Comparison of ENCODE assay signal across 1 cellular context in the genomic region with DNA sequence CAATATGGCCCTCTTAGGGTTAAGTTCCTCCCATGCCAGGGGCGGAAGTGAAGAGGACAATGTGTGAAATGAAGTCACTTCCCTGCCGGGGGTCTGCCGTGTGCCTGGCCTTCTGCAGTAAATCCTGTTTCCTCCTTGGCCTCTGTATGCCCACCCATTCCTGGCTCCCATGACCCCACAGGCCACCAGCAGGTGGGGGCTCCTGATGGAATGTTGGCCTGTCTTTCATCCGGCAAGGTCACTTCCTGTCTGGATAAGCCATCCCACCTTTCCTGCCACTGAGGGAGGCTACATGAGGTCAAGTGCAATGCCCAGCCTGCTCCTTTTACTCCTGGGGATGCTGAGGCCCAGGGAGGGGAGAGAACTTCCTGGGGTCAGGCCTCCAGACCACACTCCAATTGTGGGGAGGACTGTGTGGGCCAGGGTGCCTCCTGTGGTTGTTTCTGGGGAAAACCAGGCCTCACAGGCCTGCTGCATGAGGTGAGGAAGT.
TF ChIP-seq lines count a peak whose summit lies in the region.

No MANE protein-coding gene starts in this region.

TF ChIP-seq in endothelial cell of umbilical vein, 7 proteins besides CTCF, POLR2A, EP300 and RAD21:
- peak; percentile 57 for TF ChIP-seq POLR2AphosphoS5 (IDR thresholded peaks at IDR 0.05; ENCODE audit: insufficient read depth, low read depth, low read length)
- peak; percentile 32 for TF ChIP-seq FOS (IDR thresholded peaks at IDR 0.05; ENCODE audit: borderline replicate concordance, insufficient read depth, low read length)
- TF ChIP-seq JUN (IDR thresholded peaks at IDR 0.05; ENCODE audit: borderline replicate concordance, insufficient read depth, insufficient read length, low read depth) = peak; percentile 79
- no peak for TF ChIP-seq EZH2 (IDR thresholded peaks at IDR 0.05; ENCODE audit: borderline replicate concordance, low read depth, low read length, severe bottlenecking)
- peak; percentile 31 for TF ChIP-seq GATA2 (IDR thresholded peaks at IDR 0.05; ENCODE audit: insufficient read depth, insufficient read length, low read depth, low read length)
- TF ChIP-seq, protein P1, sequence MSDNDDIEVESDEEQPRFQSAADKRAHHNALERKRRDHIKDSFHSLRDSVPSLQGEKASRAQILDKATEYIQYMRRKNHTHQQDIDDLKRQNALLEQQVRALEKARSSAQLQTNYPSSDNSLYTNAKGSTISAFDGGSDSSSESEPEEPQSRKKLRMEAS (IDR thresholded peaks at IDR 0.05; ENCODE audit: insufficient read depth, insufficient read length) = no peak
- TF ChIP-seq MYC (IDR thresholded peaks at IDR 0.05; ENCODE audit: low read depth, low read length) = no peak
